7 cellular contexts compared by ENCODE assay signal in genomic region chr11:72623052-72623451, GRCh38. TPM values are rescaled to one million over a fixed set of nuclear protein-coding genes. Genes with fewer than 3 reads are reported as not detected.
"Had no signal": no experiment of that assay in that cellular context is flagged by ENCODE, and none has a peak within 500 bp of the region (broad histone marks: within the 10 kb centered on the region; RNA-seq: fewer than 3 reads in every experiment).

No MANE protein-coding gene starts in this region.

- H3K9me3 ChIP-seq: HAP-1 had no signal

- H3K4me3 ChIP-seq: GM23338, HAP-1, K562 had no signal

- H3K4me2 ChIP-seq: GM23338 had no signal

- H3K4me3 Mint-ChIP-seq: GM23338 had no signal

- H3K4me1 ChIP-seq: HAP-1 had no signal

- H3K9me3 Mint-ChIP-seq: GM23338 had no signal

- DNase-seq: H7, IMR-90, KG1 had no signal

- ATAC-seq: GM23338, HCT116, K562 had no signal

- H3K36me3 ChIP-seq: HAP-1 had no signal

- H3K27ac Mint-ChIP-seq: GM23338 had no signal

RNA-seq across cellular contexts. Expression of gene PDE2A, which starts 51.2 kb away (rescaled TPM):
- total RNA-seq: IMR-90 had no signal
